1 cellular context compared by ENCODE assay signal in the genomic region with DNA sequence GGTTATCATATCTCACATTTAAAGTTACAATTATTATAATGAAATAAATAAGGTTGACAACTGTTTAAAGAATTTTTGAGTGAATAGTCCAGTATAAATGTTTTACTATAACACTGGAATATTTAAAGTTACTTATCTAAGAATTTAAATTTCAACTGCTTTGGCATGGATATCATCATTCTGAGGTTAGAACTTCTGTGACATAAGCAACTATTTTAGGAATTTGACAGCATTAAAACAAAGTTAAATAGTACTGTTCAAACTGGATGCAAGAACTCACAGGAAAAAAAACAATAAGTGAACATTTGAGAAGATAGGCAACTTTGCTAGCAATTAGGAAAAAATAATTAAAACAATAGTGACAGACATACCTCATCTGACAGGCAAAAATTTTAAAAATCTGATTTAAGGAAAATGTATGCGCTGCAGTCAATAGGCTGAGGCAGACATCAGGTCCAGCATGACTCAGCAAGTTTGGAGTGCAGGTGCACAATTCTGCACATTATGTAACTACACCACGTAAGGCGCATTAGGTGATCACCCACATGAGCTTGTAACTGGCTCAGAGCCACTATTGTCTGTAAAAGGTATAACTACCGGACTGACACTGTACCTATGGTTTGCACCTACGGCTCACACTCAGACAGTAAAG.
TF ChIP-seq lines count a peak whose summit lies in the region.

No MANE protein-coding gene starts in this region.

TF ChIP-seq in HEK293, 187 proteins besides CTCF, POLR2A, EP300 and RAD21 (continued from another document and continues in another):
- TF ChIP-seq, protein P1, sequence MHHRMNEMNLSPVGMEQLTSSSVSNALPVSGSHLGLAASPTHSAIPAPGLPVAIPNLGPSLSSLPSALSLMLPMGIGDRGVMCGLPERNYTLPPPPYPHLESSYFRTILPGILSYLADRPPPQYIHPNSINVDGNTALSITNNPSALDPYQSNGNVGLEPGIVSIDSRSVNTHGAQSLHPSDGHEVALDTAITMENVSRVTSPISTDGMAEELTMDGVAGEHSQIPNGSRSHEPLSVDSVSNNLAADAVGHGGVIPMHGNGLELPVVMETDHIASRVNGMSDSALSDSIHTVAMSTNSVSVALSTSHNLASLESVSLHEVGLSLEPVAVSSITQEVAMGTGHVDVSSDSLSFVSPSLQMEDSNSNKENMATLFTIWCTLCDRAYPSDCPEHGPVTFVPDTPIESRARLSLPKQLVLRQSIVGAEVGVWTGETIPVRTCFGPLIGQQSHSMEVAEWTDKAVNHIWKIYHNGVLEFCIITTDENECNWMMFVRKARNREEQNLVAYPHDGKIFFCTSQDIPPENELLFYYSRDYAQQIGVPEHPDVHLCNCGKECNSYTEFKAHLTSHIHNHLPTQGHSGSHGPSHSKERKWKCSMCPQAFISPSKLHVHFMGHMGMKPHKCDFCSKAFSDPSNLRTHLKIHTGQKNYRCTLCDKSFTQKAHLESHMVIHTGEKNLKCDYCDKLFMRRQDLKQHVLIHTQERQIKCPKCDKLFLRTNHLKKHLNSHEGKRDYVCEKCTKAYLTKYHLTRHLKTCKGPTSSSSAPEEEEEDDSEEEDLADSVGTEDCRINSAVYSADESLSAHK (tag by site-specific recombination; IDR thresholded peaks at IDR 0.05): no peak
- TF ChIP-seq ZNF112 (tag by site-specific recombination; IDR thresholded peaks at IDR 0.05) (0 out of 2 replicates have a peak, but pooled peaks have one; percentile 12), ZNF600 (tag by site-specific recombination; IDR thresholded peaks at IDR 0.05) (no peak), SETDB1 (IDR thresholded peaks at IDR 0.05; ENCODE audit: insufficient read length, low read length) (peak; percentile 98), MYNN (tag by site-specific recombination; IDR thresholded peaks at IDR 0.05; ENCODE audit: borderline replicate concordance) (no peak), BCL11A (tag by site-specific recombination; IDR thresholded peaks at IDR 0.05; ENCODE audit: low read depth) (no peak), MZF1 (tag by site-specific recombination; IDR thresholded peaks at IDR 0.05; ENCODE audit: borderline replicate concordance) (peak; percentile 57; the same call in 1 of the 2 replicates), ZNF121 (tag by site-specific recombination; IDR thresholded peaks at IDR 0.05) (no peak), ZBTB1 (tag by site-specific recombination; IDR thresholded peaks at IDR 0.05) (no peak), KLF8 (tag by site-specific recombination; IDR thresholded peaks at IDR 0.05) (no peak), ZNF843 (tag by site-specific recombination; IDR thresholded peaks at IDR 0.05) (no peak), ZSCAN30 (tag by site-specific recombination; IDR thresholded peaks at IDR 0.05) (0 out of 2 replicates have a peak, but pooled peaks have one; percentile 32), ZEB2 (tag by site-specific recombination; IDR thresholded peaks at IDR 0.05) (no peak), TCF7L2 (IDR thresholded peaks at IDR 0.05; ENCODE audit: borderline replicate concordance, low read depth, low read length) (no peak), ZNF202 (tag by site-specific recombination; IDR thresholded peaks at IDR 0.05; ENCODE audit: borderline replicate concordance) (peak; percentile 75), RBAK (tag by site-specific recombination; IDR thresholded peaks at IDR 0.05) (peak; percentile 78; the same call in 1 of the 2 replicates)
- TF ChIP-seq, protein P2, sequence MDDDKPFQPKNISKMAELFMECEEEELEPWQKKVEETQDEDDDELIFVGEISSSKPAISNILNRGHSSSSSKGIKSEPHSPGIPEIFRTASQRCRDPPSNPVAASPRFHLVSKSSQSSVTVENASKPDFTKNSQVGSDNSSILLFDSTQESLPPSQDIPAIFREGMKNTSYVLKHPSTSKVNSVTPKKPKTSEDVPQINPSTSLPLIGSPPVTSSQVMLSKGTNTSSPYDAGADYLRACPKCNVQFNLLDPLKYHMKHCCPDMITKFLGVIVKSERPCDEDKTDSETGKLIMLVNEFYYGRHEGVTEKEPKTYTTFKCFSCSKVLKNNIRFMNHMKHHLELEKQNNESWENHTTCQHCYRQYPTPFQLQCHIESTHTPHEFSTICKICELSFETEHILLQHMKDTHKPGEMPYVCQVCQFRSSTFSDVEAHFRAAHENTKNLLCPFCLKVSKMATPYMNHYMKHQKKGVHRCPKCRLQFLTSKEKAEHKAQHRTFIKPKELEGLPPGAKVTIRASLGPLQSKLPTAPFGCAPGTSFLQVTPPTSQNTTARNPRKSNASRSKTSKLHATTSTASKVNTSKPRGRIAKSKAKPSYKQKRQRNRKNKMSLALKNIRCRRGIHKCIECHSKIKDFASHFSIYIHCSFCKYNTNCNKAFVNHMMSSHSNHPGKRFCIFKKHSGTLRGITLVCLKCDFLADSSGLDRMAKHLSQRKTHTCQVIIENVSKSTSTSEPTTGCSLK (tag by site-specific recombination; IDR thresholded peaks at IDR 0.05): no peak
- TF ChIP-seq, protein P3, sequence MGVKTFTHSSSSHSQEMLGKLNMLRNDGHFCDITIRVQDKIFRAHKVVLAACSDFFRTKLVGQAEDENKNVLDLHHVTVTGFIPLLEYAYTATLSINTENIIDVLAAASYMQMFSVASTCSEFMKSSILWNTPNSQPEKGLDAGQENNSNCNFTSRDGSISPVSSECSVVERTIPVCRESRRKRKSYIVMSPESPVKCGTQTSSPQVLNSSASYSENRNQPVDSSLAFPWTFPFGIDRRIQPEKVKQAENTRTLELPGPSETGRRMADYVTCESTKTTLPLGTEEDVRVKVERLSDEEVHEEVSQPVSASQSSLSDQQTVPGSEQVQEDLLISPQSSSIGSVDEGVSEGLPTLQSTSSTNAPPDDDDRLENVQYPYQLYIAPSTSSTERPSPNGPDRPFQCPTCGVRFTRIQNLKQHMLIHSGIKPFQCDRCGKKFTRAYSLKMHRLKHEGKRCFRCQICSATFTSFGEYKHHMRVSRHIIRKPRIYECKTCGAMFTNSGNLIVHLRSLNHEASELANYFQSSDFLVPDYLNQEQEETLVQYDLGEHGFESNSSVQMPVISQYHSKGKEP (tag by site-specific recombination; IDR thresholded peaks at IDR 0.05): 0 out of 2 replicates have a peak, but pooled peaks have one; percentile 31
- TF ChIP-seq, protein P4, sequence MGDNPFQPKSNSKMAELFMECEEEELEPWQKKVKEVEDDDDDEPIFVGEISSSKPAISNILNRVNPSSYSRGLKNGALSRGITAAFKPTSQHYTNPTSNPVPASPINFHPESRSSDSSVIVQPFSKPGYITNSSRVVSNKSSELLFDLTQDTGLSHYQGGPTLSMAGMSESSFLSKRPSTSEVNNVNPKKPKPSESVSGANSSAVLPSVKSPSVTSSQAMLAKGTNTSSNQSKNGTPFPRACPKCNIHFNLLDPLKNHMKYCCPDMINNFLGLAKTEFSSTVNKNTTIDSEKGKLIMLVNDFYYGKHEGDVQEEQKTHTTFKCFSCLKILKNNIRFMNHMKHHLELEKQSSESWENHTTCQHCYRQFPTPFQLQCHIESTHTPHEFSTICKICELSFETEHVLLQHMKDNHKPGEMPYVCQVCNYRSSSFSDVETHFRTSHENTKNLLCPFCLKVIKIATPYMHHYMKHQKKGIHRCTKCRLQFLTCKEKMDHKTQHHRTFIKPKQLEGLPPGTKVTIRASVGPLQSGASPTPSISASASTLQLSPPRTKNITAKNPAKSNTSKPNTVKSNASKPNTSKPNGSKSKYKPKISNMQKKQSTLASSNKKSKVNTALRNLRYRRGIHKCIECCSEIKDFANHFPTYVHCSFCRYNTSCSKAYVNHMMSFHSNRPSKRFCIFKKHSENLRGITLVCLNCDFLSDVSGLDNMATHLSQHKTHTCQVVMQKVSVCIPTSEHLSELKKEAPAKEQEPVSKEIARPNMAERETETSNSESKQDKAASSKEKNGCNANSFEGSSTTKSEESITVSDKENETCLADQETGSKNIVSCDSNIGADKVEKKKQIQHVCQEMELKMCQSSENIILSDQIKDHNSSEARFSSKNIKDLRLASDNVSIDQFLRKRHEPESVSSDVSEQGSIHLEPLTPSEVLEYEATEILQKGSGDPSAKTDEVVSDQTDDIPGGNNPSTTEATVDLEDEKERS (tag by site-specific recombination; IDR thresholded peaks at IDR 0.05): peak; percentile 81; the same call in 1 of the 2 replicates
- TF ChIP-seq, protein P5, sequence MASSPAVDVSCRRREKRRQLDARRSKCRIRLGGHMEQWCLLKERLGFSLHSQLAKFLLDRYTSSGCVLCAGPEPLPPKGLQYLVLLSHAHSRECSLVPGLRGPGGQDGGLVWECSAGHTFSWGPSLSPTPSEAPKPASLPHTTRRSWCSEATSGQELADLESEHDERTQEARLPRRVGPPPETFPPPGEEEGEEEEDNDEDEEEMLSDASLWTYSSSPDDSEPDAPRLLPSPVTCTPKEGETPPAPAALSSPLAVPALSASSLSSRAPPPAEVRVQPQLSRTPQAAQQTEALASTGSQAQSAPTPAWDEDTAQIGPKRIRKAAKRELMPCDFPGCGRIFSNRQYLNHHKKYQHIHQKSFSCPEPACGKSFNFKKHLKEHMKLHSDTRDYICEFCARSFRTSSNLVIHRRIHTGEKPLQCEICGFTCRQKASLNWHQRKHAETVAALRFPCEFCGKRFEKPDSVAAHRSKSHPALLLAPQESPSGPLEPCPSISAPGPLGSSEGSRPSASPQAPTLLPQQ (tag by site-specific recombination; IDR thresholded peaks at IDR 0.05): no peak
- TF ChIP-seq, protein P6, sequence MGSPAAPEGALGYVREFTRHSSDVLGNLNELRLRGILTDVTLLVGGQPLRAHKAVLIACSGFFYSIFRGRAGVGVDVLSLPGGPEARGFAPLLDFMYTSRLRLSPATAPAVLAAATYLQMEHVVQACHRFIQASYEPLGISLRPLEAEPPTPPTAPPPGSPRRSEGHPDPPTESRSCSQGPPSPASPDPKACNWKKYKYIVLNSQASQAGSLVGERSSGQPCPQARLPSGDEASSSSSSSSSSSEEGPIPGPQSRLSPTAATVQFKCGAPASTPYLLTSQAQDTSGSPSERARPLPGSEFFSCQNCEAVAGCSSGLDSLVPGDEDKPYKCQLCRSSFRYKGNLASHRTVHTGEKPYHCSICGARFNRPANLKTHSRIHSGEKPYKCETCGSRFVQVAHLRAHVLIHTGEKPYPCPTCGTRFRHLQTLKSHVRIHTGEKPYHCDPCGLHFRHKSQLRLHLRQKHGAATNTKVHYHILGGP (tag by site-specific recombination; IDR thresholded peaks at IDR 0.05): no peak
- TF ChIP-seq, protein P7, sequence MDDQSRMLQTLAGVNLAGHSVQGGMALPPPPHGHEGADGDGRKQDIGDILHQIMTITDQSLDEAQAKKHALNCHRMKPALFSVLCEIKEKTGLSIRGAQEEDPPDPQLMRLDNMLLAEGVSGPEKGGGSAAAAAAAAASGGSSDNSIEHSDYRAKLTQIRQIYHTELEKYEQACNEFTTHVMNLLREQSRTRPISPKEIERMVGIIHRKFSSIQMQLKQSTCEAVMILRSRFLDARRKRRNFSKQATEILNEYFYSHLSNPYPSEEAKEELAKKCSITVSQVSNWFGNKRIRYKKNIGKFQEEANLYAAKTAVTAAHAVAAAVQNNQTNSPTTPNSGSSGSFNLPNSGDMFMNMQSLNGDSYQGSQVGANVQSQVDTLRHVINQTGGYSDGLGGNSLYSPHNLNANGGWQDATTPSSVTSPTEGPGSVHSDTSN (CRISPR knock-in tag; IDR thresholded peaks at IDR 0.05): no peak
- TF ChIP-seq, protein P8, sequence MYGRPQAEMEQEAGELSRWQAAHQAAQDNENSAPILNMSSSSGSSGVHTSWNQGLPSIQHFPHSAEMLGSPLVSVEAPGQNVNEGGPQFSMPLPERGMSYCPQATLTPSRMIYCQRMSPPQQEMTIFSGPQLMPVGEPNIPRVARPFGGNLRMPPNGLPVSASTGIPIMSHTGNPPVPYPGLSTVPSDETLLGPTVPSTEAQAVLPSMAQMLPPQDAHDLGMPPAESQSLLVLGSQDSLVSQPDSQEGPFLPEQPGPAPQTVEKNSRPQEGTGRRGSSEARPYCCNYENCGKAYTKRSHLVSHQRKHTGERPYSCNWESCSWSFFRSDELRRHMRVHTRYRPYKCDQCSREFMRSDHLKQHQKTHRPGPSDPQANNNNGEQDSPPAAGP (tag by site-specific recombination; IDR thresholded peaks at IDR 0.05): no peak
- TF ChIP-seq, protein P9, sequence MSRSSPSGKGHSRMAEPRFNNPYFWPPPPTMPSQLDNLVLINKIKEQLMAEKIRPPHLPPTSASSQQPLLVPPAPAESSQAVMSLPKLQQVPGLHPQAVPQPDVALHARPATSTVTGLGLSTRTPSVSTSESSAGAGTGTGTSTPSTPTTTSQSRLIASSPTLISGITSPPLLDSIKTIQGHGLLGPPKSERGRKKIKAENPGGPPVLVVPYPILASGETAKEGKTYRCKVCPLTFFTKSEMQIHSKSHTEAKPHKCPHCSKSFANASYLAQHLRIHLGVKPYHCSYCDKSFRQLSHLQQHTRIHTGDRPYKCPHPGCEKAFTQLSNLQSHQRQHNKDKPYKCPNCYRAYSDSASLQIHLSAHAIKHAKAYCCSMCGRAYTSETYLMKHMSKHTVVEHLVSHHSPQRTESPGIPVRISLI (tag by site-specific recombination; IDR thresholded peaks at IDR 0.05): no peak
- TF ChIP-seq, protein P10, sequence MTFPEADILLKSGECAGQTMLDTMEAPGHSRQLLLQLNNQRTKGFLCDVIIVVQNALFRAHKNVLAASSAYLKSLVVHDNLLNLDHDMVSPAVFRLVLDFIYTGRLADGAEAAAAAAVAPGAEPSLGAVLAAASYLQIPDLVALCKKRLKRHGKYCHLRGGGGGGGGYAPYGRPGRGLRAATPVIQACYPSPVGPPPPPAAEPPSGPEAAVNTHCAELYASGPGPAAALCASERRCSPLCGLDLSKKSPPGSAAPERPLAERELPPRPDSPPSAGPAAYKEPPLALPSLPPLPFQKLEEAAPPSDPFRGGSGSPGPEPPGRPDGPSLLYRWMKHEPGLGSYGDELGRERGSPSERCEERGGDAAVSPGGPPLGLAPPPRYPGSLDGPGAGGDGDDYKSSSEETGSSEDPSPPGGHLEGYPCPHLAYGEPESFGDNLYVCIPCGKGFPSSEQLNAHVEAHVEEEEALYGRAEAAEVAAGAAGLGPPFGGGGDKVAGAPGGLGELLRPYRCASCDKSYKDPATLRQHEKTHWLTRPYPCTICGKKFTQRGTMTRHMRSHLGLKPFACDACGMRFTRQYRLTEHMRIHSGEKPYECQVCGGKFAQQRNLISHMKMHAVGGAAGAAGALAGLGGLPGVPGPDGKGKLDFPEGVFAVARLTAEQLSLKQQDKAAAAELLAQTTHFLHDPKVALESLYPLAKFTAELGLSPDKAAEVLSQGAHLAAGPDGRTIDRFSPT (tag by site-specific recombination; IDR thresholded peaks at IDR 0.05): no peak
- TF ChIP-seq, protein P11, sequence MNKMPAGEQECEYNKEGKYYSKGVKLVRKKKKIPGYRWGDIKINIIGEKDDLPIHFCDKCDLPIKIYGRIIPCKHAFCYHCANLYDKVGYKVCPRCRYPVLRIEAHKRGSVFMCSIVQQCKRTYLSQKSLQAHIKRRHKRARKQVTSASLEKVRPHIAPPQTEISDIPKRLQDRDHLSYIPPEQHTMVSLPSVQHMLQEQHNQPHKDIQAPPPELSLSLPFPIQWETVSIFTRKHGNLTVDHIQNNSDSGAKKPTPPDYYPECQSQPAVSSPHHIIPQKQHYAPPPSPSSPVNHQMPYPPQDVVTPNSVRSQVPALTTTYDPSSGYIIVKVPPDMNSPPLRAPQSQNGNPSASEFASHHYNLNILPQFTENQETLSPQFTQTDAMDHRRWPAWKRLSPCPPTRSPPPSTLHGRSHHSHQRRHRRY (tag by site-specific recombination; IDR thresholded peaks at IDR 0.05): no peak
- TF ChIP-seq, protein P12, sequence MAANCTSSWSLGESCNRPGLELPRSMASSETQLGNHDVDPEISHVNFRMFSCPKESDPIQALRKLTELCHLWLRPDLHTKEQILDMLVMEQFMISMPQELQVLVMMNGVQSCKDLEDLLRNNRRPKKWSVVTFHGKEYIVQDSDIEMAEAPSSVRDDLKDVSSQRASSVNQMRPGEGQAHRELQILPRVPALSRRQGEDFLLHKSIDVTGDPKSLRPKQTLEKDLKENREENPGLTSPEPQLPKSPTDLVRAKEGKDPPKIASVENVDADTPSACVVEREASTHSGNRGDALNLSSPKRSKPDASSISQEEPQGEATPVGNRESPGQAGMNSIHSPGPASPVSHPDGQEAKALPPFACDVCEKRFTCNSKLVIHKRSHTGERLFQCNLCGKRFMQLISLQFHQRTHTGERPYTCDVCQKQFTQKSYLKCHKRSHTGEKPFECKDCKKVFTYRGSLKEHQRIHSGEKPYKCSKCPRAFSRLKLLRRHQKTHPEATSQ (tag by site-specific recombination; IDR thresholded peaks at IDR 0.05): no peak
